ENCODE assay signal across 1 cellular context in genomic region chr4:111689214-111689613, GRCh38.
TF ChIP-seq lines count a peak whose summit lies in the region.

No MANE protein-coding gene starts in this region.

TF ChIP-seq in GM23338, 12 proteins besides CTCF, POLR2A, EP300 and RAD21 (continued from another document):
- TF ChIP-seq JUNB (IDR thresholded peaks at IDR 0.05; ENCODE audit: unreplicated experiment) (no peak), ETS1 (IDR thresholded peaks at IDR 0.05) (no peak), EZH2 (IDR thresholded peaks at IDR 0.05; ENCODE audit: low read depth, unreplicated experiment) (no peak), POLR2AphosphoS5 (IDR thresholded peaks at IDR 0.05; ENCODE audit: low read depth) (no peak)
- TF ChIP-seq, protein P1, sequence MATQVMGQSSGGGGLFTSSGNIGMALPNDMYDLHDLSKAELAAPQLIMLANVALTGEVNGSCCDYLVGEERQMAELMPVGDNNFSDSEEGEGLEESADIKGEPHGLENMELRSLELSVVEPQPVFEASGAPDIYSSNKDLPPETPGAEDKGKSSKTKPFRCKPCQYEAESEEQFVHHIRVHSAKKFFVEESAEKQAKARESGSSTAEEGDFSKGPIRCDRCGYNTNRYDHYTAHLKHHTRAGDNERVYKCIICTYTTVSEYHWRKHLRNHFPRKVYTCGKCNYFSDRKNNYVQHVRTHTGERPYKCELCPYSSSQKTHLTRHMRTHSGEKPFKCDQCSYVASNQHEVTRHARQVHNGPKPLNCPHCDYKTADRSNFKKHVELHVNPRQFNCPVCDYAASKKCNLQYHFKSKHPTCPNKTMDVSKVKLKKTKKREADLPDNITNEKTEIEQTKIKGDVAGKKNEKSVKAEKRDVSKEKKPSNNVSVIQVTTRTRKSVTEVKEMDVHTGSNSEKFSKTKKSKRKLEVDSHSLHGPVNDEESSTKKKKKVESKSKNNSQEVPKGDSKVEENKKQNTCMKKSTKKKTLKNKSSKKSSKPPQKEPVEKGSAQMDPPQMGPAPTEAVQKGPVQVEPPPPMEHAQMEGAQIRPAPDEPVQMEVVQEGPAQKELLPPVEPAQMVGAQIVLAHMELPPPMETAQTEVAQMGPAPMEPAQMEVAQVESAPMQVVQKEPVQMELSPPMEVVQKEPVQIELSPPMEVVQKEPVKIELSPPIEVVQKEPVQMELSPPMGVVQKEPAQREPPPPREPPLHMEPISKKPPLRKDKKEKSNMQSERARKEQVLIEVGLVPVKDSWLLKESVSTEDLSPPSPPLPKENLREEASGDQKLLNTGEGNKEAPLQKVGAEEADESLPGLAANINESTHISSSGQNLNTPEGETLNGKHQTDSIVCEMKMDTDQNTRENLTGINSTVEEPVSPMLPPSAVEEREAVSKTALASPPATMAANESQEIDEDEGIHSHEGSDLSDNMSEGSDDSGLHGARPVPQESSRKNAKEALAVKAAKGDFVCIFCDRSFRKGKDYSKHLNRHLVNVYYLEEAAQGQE (IDR thresholded peaks at IDR 0.05; ENCODE audit: unreplicated experiment) = no peak
